ENCODE assay signal across 17 cellular contexts in the genomic region with DNA sequence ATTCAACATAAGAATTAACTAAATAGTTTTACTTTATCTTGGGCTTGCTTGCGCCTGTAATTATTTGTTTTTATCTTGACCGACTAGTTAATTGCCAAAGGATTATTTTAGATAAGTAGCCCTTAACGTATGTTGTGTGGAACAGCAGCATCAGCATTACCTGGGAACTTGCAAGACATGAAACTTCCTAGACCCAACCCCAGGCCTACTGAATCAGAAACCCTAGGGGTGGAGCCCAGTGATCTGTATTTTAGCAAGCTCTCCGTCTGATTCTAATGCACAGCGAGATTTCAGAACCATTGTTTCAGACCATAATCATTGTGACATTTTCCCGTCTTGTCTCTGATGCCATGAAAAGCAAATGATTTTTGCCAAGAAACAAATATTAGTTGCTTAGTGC.
"Had no signal": no experiment of that assay in that cellular context is flagged by ENCODE, and none has a peak within 500 bp of the region (broad histone marks: within the 10 kb centered on the region; RNA-seq: fewer than 3 reads in every experiment).

No MANE protein-coding gene starts in this region.

- H3K27ac Mint-ChIP-seq: naive thymus-derived CD4-positive, alpha-beta T cell; nephron progenitor cell had no signal

- H3K4me3 Mint-ChIP-seq: naive thymus-derived CD4-positive, alpha-beta T cell; nephron progenitor cell had no signal

- H3K9me3 Mint-ChIP-seq: naive thymus-derived CD4-positive, alpha-beta T cell; nephron progenitor cell had no signal

- DNase-seq: cortex of kidney; dorsolateral prefrontal cortex; effector memory CD4-positive, alpha-beta T cell; foreskin keratinocyte; head of caudate nucleus; hippocampal formation; left colon; left ventricle myocardium superior; mesendoderm; naive thymus-derived CD4-positive, alpha-beta T cell; nephron progenitor cell; sigmoid colon; stimulated activated CD4-positive, alpha-beta T cell treated with anti-CD3 and anti-CD28 coated beads, Interleukin-12 subunit alpha, Interleukin-12 subunit beta, amount 100 ng/mL, for 4 hours; stimulated activated naive CD4-positive, alpha-beta T cell; stomach; substantia nigra; transverse colon had no signal

- ATAC-seq: foreskin keratinocyte; left colon; left ventricle myocardium superior; naive thymus-derived CD4-positive, alpha-beta T cell had no signal
